ENCODE assay signal across 9 cellular contexts in the genomic region with DNA sequence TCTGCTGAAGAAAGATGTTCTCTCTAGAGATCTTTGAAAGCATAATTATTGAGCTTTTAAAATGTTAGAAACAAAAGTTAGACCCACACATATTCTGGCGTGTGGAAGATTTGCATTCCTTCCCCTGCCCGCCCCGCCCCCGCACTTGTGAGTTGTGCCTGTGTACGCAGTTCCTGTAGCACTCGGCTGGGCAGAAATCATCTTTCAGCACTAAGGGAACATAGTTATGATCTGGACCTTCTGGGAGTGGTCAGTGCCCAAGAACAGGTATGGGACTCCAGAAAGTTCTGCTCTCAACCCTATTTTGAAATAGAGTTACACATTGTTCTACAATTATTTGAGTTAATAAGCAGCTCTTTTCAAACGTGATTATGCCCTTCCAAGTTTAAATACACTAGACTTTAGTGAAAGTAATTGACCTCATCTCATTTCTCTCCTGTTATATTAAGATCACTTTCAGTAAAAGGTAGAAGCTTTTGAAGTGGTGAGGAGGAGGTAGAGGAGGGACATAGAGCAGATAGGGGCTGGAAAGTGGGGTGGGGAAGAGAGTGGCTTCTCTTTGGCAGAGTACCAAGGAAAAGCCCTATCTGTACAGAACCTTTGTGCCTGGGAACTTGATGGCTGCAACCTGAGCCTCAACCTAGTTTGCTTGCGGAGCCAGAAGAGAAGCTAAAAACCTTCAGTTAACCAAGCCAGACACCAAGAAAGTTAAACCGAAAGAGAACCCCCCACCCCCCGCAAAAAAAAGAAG. TPM values are rescaled to one million over a fixed set of nuclear protein-coding genes. Genes with fewer than 3 reads are reported as not detected.
DNase-seq lines count a peak whose midpoint lies in the region; ATAC-seq, FAIRE-seq and TF ChIP-seq lines count a peak whose summit lies in the region.
"Had no signal": no experiment of that assay in that cellular context is flagged by ENCODE, and none has a peak within 500 bp of the region (broad histone marks: within the 10 kb centered on the region; RNA-seq: fewer than 3 reads in every experiment).

No MANE protein-coding gene starts in this region.

- TF ChIP-seq POLR2A in esophagus muscularis mucosa (IDR thresholded peaks at IDR 0.05; ENCODE audit: low read depth) (no peak), spleen (IDR thresholded peaks at IDR 0.05) (no peak), H54 (IDR thresholded peaks at IDR 0.05; ENCODE audit: low read depth, low read length) (no peak)

- no peak for TF ChIP-seq CTCF in cardiac muscle cell (IDR thresholded peaks at IDR 0.05; ENCODE audit: low read depth, low read length)
- TF ChIP-seq CTCF in esophagus muscularis mucosa (IDR thresholded peaks at IDR 0.05) = no peak
- no peak for TF ChIP-seq CTCF in spleen (IDR thresholded peaks at IDR 0.05 in 8 of 11, conservative IDR thresholded peaks at IDR 0.05 in 3 of 11)

- intact Hi-C loops in Right ventricle myocardium inferior (cut with DNase I) (no loop called here), esophagus muscularis mucosa (cut with DNase I) (no loop called here), spleen (cut with DNase I; ENCODE audit: low total_unique reads) (no loop called here)

- H3K27ac ChIP-seq in cardiac muscle cell (peak overlapping the region; percentile 34), esophagus muscularis mucosa (replicated peaks in 1 of 4) (peak overlapping the region; percentile 11 to 53 (median 36)), spleen (peak overlapping the region in 6 of 8 donors; percentile 47 to 84 (median 77))

- DNase-seq in cardiac muscle cell (ENCODE audit: low read depth in 1 of 2, low spot score in 1 of 2) = peak; percentile 43 to 68
- no peak for DNase-seq in Right ventricle myocardium inferior (ENCODE audit: missing footprints)
- DNase-seq in SW480 (ENCODE audit: low spot score) = peak; percentile 75
- peak; percentile 91 for DNase-seq in esophagus muscularis mucosa (ENCODE audit: extremely low spot score)
- DNase-seq in spleen = peak; percentile 84
- no peak for DNase-seq in NCI-H1092 treated with DMSO at 0.1 percent for 48 hours (lab: John Stamatoyannopoulos, UW)
- no peak for DNase-seq in HK-2 (ENCODE audit: unreplicated experiment)
- DNase-seq in H54 (ENCODE audit: insufficient read length, low spot score) = no peak

- H3K36me3 ChIP-seq in cardiac muscle cell = no peaks in the 10 kb centered on the region
- peaks cover 0 to 5% (median 0%) of the 10 kb centered on the region in 4 donors for H3K36me3 ChIP-seq in esophagus muscularis mucosa
- H3K36me3 ChIP-seq in spleen = no peaks in the 10 kb centered on the region

- no peak for FAIRE-seq in H54 (lab: Jason Lieb, UNC)
- FAIRE-seq: TTC549 had no signal

- H3K4me3 ChIP-seq in cardiac muscle cell (no peak overlapping the region), esophagus muscularis mucosa (no peak overlapping the region), spleen (peak overlapping the region in 2 of 8 donors; percentile 1 to 49)

- H3K27me3 ChIP-seq in cardiac muscle cell (no peaks in the 10 kb centered on the region), esophagus muscularis mucosa (no peaks in the 10 kb centered on the region), spleen (replicated peaks in 1 of 7) (no peaks in the 10 kb centered on the region)

- ATAC-seq in Right ventricle myocardium inferior = no peak

- TF ChIP-seq EP300 in esophagus muscularis mucosa (IDR thresholded peaks at IDR 0.05) = no peak

- H3K4me1 ChIP-seq in cardiac muscle cell (ENCODE audit: low read depth) (peaks cover 38% of the 10 kb centered on the region), esophagus muscularis mucosa (peaks cover 3 to 57% (median 49%) of the 10 kb centered on the region in 4 donors), spleen (peaks cover 4 to 90% (median 36%) of the 10 kb centered on the region in 6 donors)

- 45% methylated on average over 10 of the region's 10 CpGs for WGBS in esophagus muscularis mucosa
- WGBS in spleen, 5 donors = 28 to 38% (median 38%) methylated on average over 10 of the region's 10 CpGs

- H3K9me3 ChIP-seq in cardiac muscle cell (ENCODE audit: low read depth) (no peaks in the 10 kb centered on the region), esophagus muscularis mucosa (no peaks in the 10 kb centered on the region), spleen (no peaks in the 10 kb centered on the region)

RNA-seq across cellular contexts. Expression of a gene that starts 5.7 kb away (rescaled TPM):
- total RNA-seq in cardiac muscle cell (34.0 and 39.2 TPM in 2 replicates), Right ventricle myocardium inferior (45.7 TPM), esophagus muscularis mucosa (100 to 1,000 TPM in 1 of 4 donors, 10 to 100 TPM in 3; 84.8 to 102 (median 92.8) TPM), spleen (100 to 1,000 TPM in 5 of 7 donors, 10 to 100 TPM in 2; 72.1 to 164 (median 116) TPM)
- polyA plus RNA-seq in cardiac muscle cell (79.2 and 84.4 TPM in 2 replicates), spleen (100 to 1,000 TPM in 1 of 3 donors, 10 to 100 TPM in 2; 58.0 to 123 (median 83.7) TPM)

RNA-seq across cellular contexts. Expression of a gene that starts 34.9 kb away (rescaled TPM):
- 152 and 159 TPM in 2 replicates for total RNA-seq in cardiac muscle cell
- polyA plus RNA-seq in cardiac muscle cell = 220 and 255 TPM in 2 replicates
- total RNA-seq in Right ventricle myocardium inferior = 66.7 TPM
- 10 to 100 TPM; 26.1 to 49.0 (median 30.9) TPM for total RNA-seq in esophagus muscularis mucosa
- 100 to 1,000 TPM in 1 of 7 donors, 10 to 100 TPM in 6; 51.2 to 102 (median 71.6) TPM for total RNA-seq in spleen
- polyA plus RNA-seq in spleen = 10 to 100 TPM; 48.3 to 76.6 (median 50.0) TPM

Comparison
In these comparisons a context has a peak if more than half of its experiments do, and no peak if none do; other contexts are left out.
1. DNase-seq: peak in cardiac muscle cell (2 of 2), SW480 (single experiment), esophagus muscularis mucosa (single experiment) and spleen (single experiment); none in Right ventricle myocardium inferior (single experiment), NCI-H1092 treated with DMSO at 0.1 percent for 48 hours (single experiment), HK-2 (single experiment) and H54 (single experiment).
2. Peak in every context shown above with its lines, with median percentiles within 50 percentile points of each other: H3K27ac ChIP-seq.